ENCODE assay signal across 14 cellular contexts in genomic region chr5:28165116-28165515, GRCh38.
A peak's percentile ranks its signal among the peaks of the same experiment; 100 is the strongest.
DNase-seq lines count a peak whose midpoint lies in the region; ATAC-seq, FAIRE-seq and TF ChIP-seq lines count a peak whose summit lies in the region.
"Had no signal": no experiment of that assay in that cellular context is flagged by ENCODE, and none has a peak within 500 bp of the region (broad histone marks: within the 10 kb centered on the region; RNA-seq: fewer than 3 reads in every experiment).

No MANE protein-coding gene starts in this region.

- no peak for ATAC-seq in GM19324 (IDR thresholded peaks at IDR 0.05; ENCODE audit: low FRiP score, unreplicated experiment)
- ATAC-seq: mucosa of descending colon had no signal

- H3K9me3 ChIP-seq in endothelial cell of umbilical vein (replicated peaks; ENCODE audit: control insufficient read depth, insufficient read depth, low read length), result no peaks in the 10 kb centered on the region
- H3K9me3 ChIP-seq: HAP-1 had no signal

- H3K27ac ChIP-seq in endothelial cell of umbilical vein (ENCODE audit: insufficient read depth, low read depth, low read length) (peak overlapping the region; percentile 30), temporal lobe (ENCODE audit: low read depth, low read length) (peak overlapping the region; percentile 45)
- H3K27ac ChIP-seq: stomach had no signal

- intact Hi-C loops in endothelial cell of umbilical vein (cut with micrococcal nuclease), result no loop called here

- H3K4me3 ChIP-seq in endothelial cell of umbilical vein (replicated peaks in 1 of 3; ENCODE audit: insufficient read depth in 1 of 3, low read depth in 1 of 3, low read length in 3 of 3), result no peak overlapping the region
- H3K4me3 ChIP-seq: HAP-1, mucosa of descending colon, stomach had no signal

- H3K9me1 ChIP-seq in endothelial cell of umbilical vein (replicated peaks; ENCODE audit: control insufficient read depth, extremely low read depth, insufficient read depth, low read length), result no peaks in the 10 kb centered on the region

- no peaks in the 10 kb centered on the region for H3K27me3 ChIP-seq in endothelial cell of umbilical vein (ENCODE audit: control insufficient read depth in 2 of 2, insufficient read depth in 2 of 2, low read length in 2 of 2)
- H3K27me3 ChIP-seq: stomach had no signal

- TF ChIP-seq POLR2A in endothelial cell of umbilical vein (IDR thresholded peaks at IDR 0.05; ENCODE audit: low read depth, low read length), result no peak

- peak; percentile 46 for DNase-seq in RPMI7951 (ENCODE audit: low read depth)
- DNase-seq in endothelial cell of umbilical vein (ENCODE audit: low read depth, low spot score), result peak; percentile 44
- DNase-seq in left kidney (ENCODE audit: low read depth, low spot score), result peak; percentile 36
- no peak for DNase-seq in NK-92 treated with Interleukin-12 subunit alpha and Interleukin-12 subunit beta, amount 100 ng/mL, for 24 hours (lab: John Stamatoyannopoulos, UW)
- DNase-seq in NCI-H345 treated with DMSO at 0.1 percent for 48 hours (lab: John Stamatoyannopoulos, UW; ENCODE audit: unreplicated experiment), result no peak
- DNase-seq: DMS79 treated with DMSO at 0.1 percent for 48 hours, immature natural killer cell, mucosa of descending colon, NCI-H345, stomach, SW 1271 had no signal

- peak; percentile 74 for FAIRE-seq in endothelial cell of umbilical vein (lab: Jason Lieb, UNC)

- no peak for TF ChIP-seq CTCF in endothelial cell of umbilical vein (IDR thresholded peaks at IDR 0.05; ENCODE audit: extremely low read depth in 1 of 2, insufficient read depth in 1 of 2, low read depth in 1 of 2, low read length in 2 of 2)

- H2AFZ ChIP-seq in endothelial cell of umbilical vein (ENCODE audit: low read depth, low read length), result no peak overlapping the region

- no peaks in the 10 kb centered on the region for H3K79me2 ChIP-seq in endothelial cell of umbilical vein (ENCODE audit: control insufficient read depth, insufficient read depth, low read length)

- H3K36me3 ChIP-seq in endothelial cell of umbilical vein (ENCODE audit: control insufficient read depth in 2 of 2, extremely low read depth in 1 of 2, insufficient read depth in 2 of 2, low read length in 2 of 2), result no peaks in the 10 kb centered on the region
- H3K36me3 ChIP-seq: HAP-1, stomach had no signal

- CTCF ChIA-PET in endothelial cell of umbilical vein (lab: Charles Lee), result no interaction called here

- dilution Hi-C loops in endothelial cell of umbilical vein (cut with MboI; ENCODE audit: extremely low pct_ligation_motif_present, low sequenced_read_pairs), result no loop called here

- POLR2A ChIA-PET in endothelial cell of umbilical vein (lab: Charles Lee), result no interaction called here

- H3K9ac ChIP-seq in endothelial cell of umbilical vein (replicated peaks; ENCODE audit: extremely low read depth, insufficient read depth, low read length), result peak overlapping the region; percentile 22

- H3K4me2 ChIP-seq in endothelial cell of umbilical vein (ENCODE audit: insufficient read depth, low read length), result peak overlapping the region; percentile 42

- no peaks in the 10 kb centered on the region for H4K20me1 ChIP-seq in endothelial cell of umbilical vein (replicated peaks; ENCODE audit: control insufficient read depth, extremely low read depth, insufficient read depth, low read length)

- BruUV-seq in endothelial cell of umbilical vein (replicated peaks; lab: Mats Ljungman, UMichigan), result no TSS peak

- H3K4me1 ChIP-seq in endothelial cell of umbilical vein (ENCODE audit: control insufficient read depth, extremely low read depth, insufficient read depth, low read length), result peaks cover 17% of the 10 kb centered on the region
- H3K4me1 ChIP-seq: HAP-1, stomach had no signal

TF ChIP-seq in endothelial cell of umbilical vein, 7 proteins besides CTCF, POLR2A, EP300 and RAD21:
- TF ChIP-seq FOS (IDR thresholded peaks at IDR 0.05; ENCODE audit: borderline replicate concordance, insufficient read depth, low read length) (peak; percentile 51), JUN (IDR thresholded peaks at IDR 0.05; ENCODE audit: borderline replicate concordance, insufficient read depth, insufficient read length, low read depth) (no peak)

Comparison
In these comparisons a context has a peak if more than half of its experiments do, and no peak if none do; other contexts are left out.
1. DNase-seq: peak in RPMI7951 (single experiment), endothelial cell of umbilical vein (single experiment) and left kidney (single experiment); none in NK-92 treated with Interleukin-12 subunit alpha and Interleukin-12 subunit beta, amount 100 ng/mL, for 24 hours (single experiment) and NCI-H345 treated with DMSO at 0.1 percent for 48 hours (single experiment).